8 cellular contexts compared by ENCODE assay signal in the genomic region with DNA sequence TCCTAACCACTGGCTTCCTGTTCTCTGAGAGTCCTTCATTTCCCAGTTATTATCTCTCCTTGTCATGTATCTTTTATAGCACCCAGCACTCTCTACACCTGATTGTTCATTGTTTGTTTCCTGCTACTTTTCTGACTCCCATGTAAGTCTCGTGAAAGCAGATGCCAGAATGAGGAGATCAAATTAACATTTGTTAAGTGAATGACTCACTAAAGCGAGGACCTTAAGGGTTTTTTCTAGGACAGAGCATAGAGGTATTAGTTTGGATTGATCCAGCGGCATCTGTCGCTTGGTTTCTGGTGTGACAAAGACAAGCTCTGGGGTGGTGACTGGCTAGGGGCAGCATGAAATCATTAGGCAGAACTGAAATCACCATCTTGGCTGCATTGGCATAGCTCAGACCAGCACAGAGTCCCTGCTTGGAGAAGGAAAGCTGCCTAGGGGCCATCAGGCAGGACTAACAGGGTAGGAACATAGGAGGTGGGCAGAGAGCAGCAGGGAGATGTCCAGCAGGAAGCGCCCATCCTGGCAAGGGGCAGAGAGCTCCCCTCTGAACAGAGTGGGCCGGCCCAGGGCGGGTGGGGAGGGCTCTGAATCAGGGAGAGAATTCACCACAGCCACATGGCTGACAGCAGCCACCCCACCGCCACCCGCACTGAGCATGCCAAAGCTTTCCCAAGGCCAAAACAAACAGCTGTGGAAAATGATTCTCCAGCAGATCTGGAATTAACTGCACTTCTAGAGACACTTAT.
DNase-seq lines count a peak whose midpoint lies in the region; ATAC-seq and TF ChIP-seq lines count a peak whose summit lies in the region.

No MANE protein-coding gene starts in this region.

- POLR2A ChIA-PET in OCI-LY7 (lab: Charles Lee) = interaction anchor here (0.7 to 1.2 kb wide), 2 partner anchors 16 to 17 kb away, joined by 3 read pairs; no protein-coding TSS in a partner anchor

- H3K4me2 ChIP-seq in OCI-LY7 (ENCODE audit: low read length) = 0 out of 2 replicates have a peak overlapping the region, but pooled peaks have one; percentile 33

- no peaks in the 10 kb centered on the region for H3K79me2 ChIP-seq in OCI-LY7 (ENCODE audit: insufficient read depth, low read depth, low read length)

- TF ChIP-seq EP300 in stomach (IDR thresholded peaks at IDR 0.05) = no peak

- H3K27ac Mint-ChIP-seq in activated naive CD4-positive, alpha-beta T cell treated with anti-CD3 and anti-CD28 coated beads for 36 hours = no peak overlapping the region
- no peak overlapping the region for H3K27ac Mint-ChIP-seq in activated naive CD4-positive, alpha-beta T cell treated with anti-CD3 and anti-CD28 coated beads, Interleukin-2, amount 10 ng/mL, durations not matched to agents 7 days and 5 days
- H3K27ac Mint-ChIP-seq in activated T-cell treated with anti-CD3 and anti-CD28 coated beads, Interleukin-2, amount 50 U/mL, for 24 hours = no peak overlapping the region

- WGBS in stomach, 5 donors = 42 to 65% (median 50%) methylated on average over 9 of the region's 9 CpGs

- H3K4me1 Mint-ChIP-seq in activated naive CD4-positive, alpha-beta T cell treated with anti-CD3 and anti-CD28 coated beads for 36 hours (ENCODE audit: low read depth) = peaks cover 32% of the 10 kb centered on the region
- peaks cover 16% of the 10 kb centered on the region for H3K4me1 Mint-ChIP-seq in activated naive CD4-positive, alpha-beta T cell treated with anti-CD3 and anti-CD28 coated beads, Interleukin-2, amount 10 ng/mL, durations not matched to agents 7 days and 5 days
- peaks cover 30% of the 10 kb centered on the region for H3K4me1 Mint-ChIP-seq in activated T-cell treated with anti-CD3 and anti-CD28 coated beads, Interleukin-2, amount 50 U/mL, for 24 hours (ENCODE audit: low read depth)

- no peaks in the 10 kb centered on the region for H3K36me3 ChIP-seq in OCI-LY7 (ENCODE audit: insufficient read depth, low read length)
- H3K36me3 ChIP-seq in stomach = no peaks in the 10 kb centered on the region

- H3K27ac ChIP-seq in OCI-LY7 (ENCODE audit: low read depth, low read length, poor library complexity, severe bottlenecking) = no peak overlapping the region
- H3K27ac ChIP-seq in stomach = peak overlapping the region in 3 of 5 donors; percentile 5 to 64 (median 47)

- intact Hi-C loops in activated naive CD4-positive, alpha-beta T cell treated with anti-CD3 and anti-CD28 coated beads for 36 hours (cut with micrococcal nuclease) = no loop called here
- intact Hi-C loops in OCI-LY7 (cut with micrococcal nuclease; ENCODE audit: unreplicated experiment) (no loop called here), stomach (cut with DNase I; ENCODE audit: low total_unique reads) (no loop called here)

- H4K20me1 ChIP-seq in OCI-LY7 (ENCODE audit: insufficient read depth, low read length) = no peaks in the 10 kb centered on the region

- TF ChIP-seq CTCF in OCI-LY7 (conservative IDR thresholded peaks at IDR 0.05; ENCODE audit: low read length) = no peak
- no peak for TF ChIP-seq CTCF in fibroblast of mammary gland (conservative IDR thresholded peaks at IDR 0.05; ENCODE audit: control insufficient read depth, insufficient read depth, low read depth, low read length)
- no peak for TF ChIP-seq CTCF in stomach (IDR thresholded peaks at IDR 0.05)

- DNase-seq in activated naive CD4-positive, alpha-beta T cell treated with anti-CD3 and anti-CD28 coated beads for 36 hours = peak; percentile 33
- DNase-seq in activated naive CD4-positive, alpha-beta T cell treated with anti-CD3 and anti-CD28 coated beads, Interleukin-2, amount 10 ng/mL, durations not matched to agents 7 days and 5 days = no peak
- DNase-seq in OCI-LY7 (ENCODE audit: low spot score) (no peak), fibroblast of mammary gland (ENCODE audit: low read depth) (peak; percentile 65), stomach (no peak)
- no peak for DNase-seq in activated T-cell treated with anti-CD3 and anti-CD28 coated beads, Interleukin-2, amount 50 U/mL, for 48 hours
- DNase-seq in activated T-cell treated with anti-CD3 and anti-CD28 coated beads, Interleukin-2, amount 50 U/mL, for 24 hours = no peak

- peaks cover 9% of the 10 kb centered on the region for H3K4me1 ChIP-seq in OCI-LY7 (ENCODE audit: insufficient read depth, low read length, poor library complexity, severe bottlenecking)
- H3K4me1 ChIP-seq in stomach = peaks cover 0 to 37% (median 22%) of the 10 kb centered on the region in 4 donors

- ATAC-seq in HG03469 (IDR thresholded peaks at IDR 0.05; ENCODE audit: unreplicated experiment) = no peak

- no peaks in the 10 kb centered on the region for H3K27me3 Mint-ChIP-seq in activated naive CD4-positive, alpha-beta T cell treated with anti-CD3 and anti-CD28 coated beads for 36 hours (ENCODE audit: low read depth)
- peaks cover 11% of the 10 kb centered on the region for H3K27me3 Mint-ChIP-seq in activated naive CD4-positive, alpha-beta T cell treated with anti-CD3 and anti-CD28 coated beads, Interleukin-2, amount 10 ng/mL, durations not matched to agents 7 days and 5 days
- no peaks in the 10 kb centered on the region for H3K27me3 Mint-ChIP-seq in activated T-cell treated with anti-CD3 and anti-CD28 coated beads, Interleukin-2, amount 50 U/mL, for 24 hours

- no peak for TF ChIP-seq POLR2A in stomach (IDR thresholded peaks at IDR 0.05)

- CTCF ChIA-PET in activated naive CD4-positive, alpha-beta T cell treated with anti-CD3 and anti-CD28 coated beads for 36 hours (lab: Charles Lee) = no interaction called here
- CTCF ChIA-PET in activated naive CD4-positive, alpha-beta T cell treated with anti-CD3 and anti-CD28 coated beads, Interleukin-2, amount 10 ng/mL, durations not matched to agents 7 days and 5 days (lab: Charles Lee) = interaction anchor here (0.9 kb wide), 2 partner anchors 10 to 38 kb away, joined by 3 read pairs; no protein-coding TSS in a partner anchor
- CTCF ChIA-PET in OCI-LY7 (lab: Charles Lee; ENCODE audit: unreplicated experiment) = no interaction called here

- H3K9me3 ChIP-seq in OCI-LY7 (ENCODE audit: low read length) = no peaks in the 10 kb centered on the region
- H3K9me3 ChIP-seq in stomach = no peaks in the 10 kb centered on the region

- H3K27me3 ChIP-seq in stomach = no peaks in the 10 kb centered on the region

- no TSS peak for BruUV-seq in OCI-LY7 (replicated peaks; lab: Mats Ljungman, UMichigan)

- H2AFZ ChIP-seq in OCI-LY7 (ENCODE audit: low read length) = no peak overlapping the region

- no peak overlapping the region for H3K4me3 Mint-ChIP-seq in activated naive CD4-positive, alpha-beta T cell treated with anti-CD3 and anti-CD28 coated beads for 36 hours
- H3K4me3 Mint-ChIP-seq in activated naive CD4-positive, alpha-beta T cell treated with anti-CD3 and anti-CD28 coated beads, Interleukin-2, amount 10 ng/mL, durations not matched to agents 7 days and 5 days = no peak overlapping the region
- no peak overlapping the region for H3K4me3 Mint-ChIP-seq in activated T-cell treated with anti-CD3 and anti-CD28 coated beads, Interleukin-2, amount 50 U/mL, for 24 hours

- H3K9me3 Mint-ChIP-seq in activated naive CD4-positive, alpha-beta T cell treated with anti-CD3 and anti-CD28 coated beads for 36 hours = peaks cover 2% of the 10 kb centered on the region
- no peaks in the 10 kb centered on the region for H3K9me3 Mint-ChIP-seq in activated naive CD4-positive, alpha-beta T cell treated with anti-CD3 and anti-CD28 coated beads, Interleukin-2, amount 10 ng/mL, durations not matched to agents 7 days and 5 days
- H3K9me3 Mint-ChIP-seq in activated T-cell treated with anti-CD3 and anti-CD28 coated beads, Interleukin-2, amount 50 U/mL, for 24 hours = no peaks in the 10 kb centered on the region

- no peaks in the 10 kb centered on the region for H3K36me3 Mint-ChIP-seq in activated naive CD4-positive, alpha-beta T cell treated with anti-CD3 and anti-CD28 coated beads for 36 hours (ENCODE audit: low read depth)
- H3K36me3 Mint-ChIP-seq in activated naive CD4-positive, alpha-beta T cell treated with anti-CD3 and anti-CD28 coated beads, Interleukin-2, amount 10 ng/mL, durations not matched to agents 7 days and 5 days = no peaks in the 10 kb centered on the region
- no peaks in the 10 kb centered on the region for H3K36me3 Mint-ChIP-seq in activated T-cell treated with anti-CD3 and anti-CD28 coated beads, Interleukin-2, amount 50 U/mL, for 24 hours (ENCODE audit: low read depth)

- H3K4me3 ChIP-seq in OCI-LY7 (ENCODE audit: low read depth, low read length, poor library complexity, severe bottlenecking) (no peak overlapping the region), fibroblast of mammary gland (ENCODE audit: control insufficient read depth, low read depth, low read length) (no peak overlapping the region), stomach (peak overlapping the region in 1 of 4 donors; percentile 13)

- no peaks in the 10 kb centered on the region for H3K9me2 ChIP-seq in OCI-LY7 (ENCODE audit: insufficient read depth, low read length)

Comparison
In these comparisons a context has a peak if more than half of its experiments do, and no peak if none do; other contexts are left out.
1. DNase-seq: peak in activated naive CD4-positive, alpha-beta T cell treated with anti-CD3 and anti-CD28 coated beads for 36 hours (single experiment) and fibroblast of mammary gland (single experiment); none in activated naive CD4-positive, alpha-beta T cell treated with anti-CD3 and anti-CD28 coated beads, Interleukin-2, amount 10 ng/mL, durations not matched to agents 7 days and 5 days (single experiment), OCI-LY7 (single experiment), stomach (single experiment), activated T-cell treated with anti-CD3 and anti-CD28 coated beads, Interleukin-2, amount 50 U/mL, for 48 hours (0 of 2) and activated T-cell treated with anti-CD3 and anti-CD28 coated beads, Interleukin-2, amount 50 U/mL, for 24 hours (single experiment).